In genomic region chr2:3398837-3399236, GRCh38 we compare ENCODE assay signal across 29 cellular contexts. TPM values are rescaled to one million over a fixed set of nuclear protein-coding genes. Genes with fewer than 3 reads are reported as not detected.
DNase-seq lines count a peak whose midpoint lies in the region; ATAC-seq, FAIRE-seq and TF ChIP-seq lines count a peak whose summit lies in the region.
"Had no signal": no experiment of that assay in that cellular context is flagged by ENCODE, and none has a peak within 500 bp of the region (broad histone marks: within the 10 kb centered on the region; RNA-seq: fewer than 3 reads in every experiment).

No MANE protein-coding gene starts in this region.

- no peak overlapping the region for H3K4me3 Mint-ChIP-seq in nephron
- H3K4me3 Mint-ChIP-seq: activated T-cell treated with anti-CD3 and anti-CD28 coated beads, Interleukin-2, amount 50 U/mL, for 24 hours; immature natural killer cell had no signal

- no peaks in the 10 kb centered on the region for H3K27me3 ChIP-seq in HUES64 (ENCODE audit: insufficient read depth, low read length)
- H3K27me3 ChIP-seq: BLaER1, foreskin keratinocyte had no signal

- peak overlapping the region; percentile 83 to 93 (median 93) for H3K27ac Mint-ChIP-seq in nephron
- H3K27ac Mint-ChIP-seq: activated T-cell treated with anti-CD3 and anti-CD28 coated beads, Interleukin-2, amount 50 U/mL, for 24 hours; immature natural killer cell had no signal

- no peak for DNase-seq in A549 (ENCODE audit: low read depth in 1 of 2, low spot score in 1 of 2)
- no peak for DNase-seq in activated T-cell treated with anti-CD3 and anti-CD28 coated beads, Interleukin-2, amount 50 U/mL, for 1 hour
- DNase-seq in cortex of kidney (lab: John Stamatoyannopoulos, UW): no peak
- no peak for DNase-seq in epidermal melanocyte (ENCODE audit: insufficient read length, low spot score)
- DNase-seq: ACHN; activated CD4-positive, alpha-beta T cell treated with anti-CD3 and anti-CD28 coated beads for 4 hours; activated CD8-positive, alpha-beta memory T cell treated with anti-CD3 and anti-CD28 coated beads for 24 hours; activated gamma-delta T cell; activated T-cell treated with anti-CD3 and anti-CD28 coated beads, Interleukin-2, amount 50 U/mL, for 24 hours; DMS53; effector CD8-positive, alpha-beta T cell; foreskin keratinocyte; GDM1; immature natural killer cell; Kasumi-1; mesenchymal stem cell; NCI-H1436 treated with DMSO at 0.1 percent for 48 hours; NCI-H2171; NCI-H524 treated with DMSO at 0.1 percent for 48 hours; T-helper 2 cell; trophoblast cell had no signal

- peaks cover 33% of the 10 kb centered on the region for H3K9me3 ChIP-seq in A549
- peaks cover 17% of the 10 kb centered on the region; the same call in 1 of the 2 replicates for H3K9me3 ChIP-seq in HUES64 (ENCODE audit: insufficient read depth, low read depth, low read length)

- no peak overlapping the region for H3K4me3 ChIP-seq in A549
- no peak overlapping the region for H3K4me3 ChIP-seq in HUES64 (ENCODE audit: low read length)
- H3K4me3 ChIP-seq: BLaER1, skin epidermis had no signal

- no peak for TF ChIP-seq POLR2A in A549 (IDR thresholded peaks at IDR 0.05; ENCODE audit: low read length)

- ATAC-seq in A549 (peak; percentile 37 to 39; a peak in 1 of 6 replicates), GM19328 (IDR thresholded peaks at IDR 0.05; ENCODE audit: unreplicated experiment) (no peak)
- ATAC-seq: esophagus mucosa, foreskin keratinocyte, SK-N-SH treated with all-trans-retinoic acid at 6 μM for 48 hours had no signal

- POLR2A ChIA-PET in A549 (lab: Yijun Ruan, JAX): no interaction called here

- H3K36me3 ChIP-seq in HUES64 (ENCODE audit: insufficient read depth, low read length): peaks cover 49% of the 10 kb centered on the region

- H3K4me2 ChIP-seq in A549: no peak overlapping the region
- H3K4me2 ChIP-seq: BLaER1 had no signal

- 91% methylated on average over 5 of the region's 5 CpGs for WGBS in A549 (ENCODE audit: missing lambda C conversion rate)
- 63% methylated on average over 5 of the region's 5 CpGs for WGBS in HUES64

- peaks cover 41% of the 10 kb centered on the region for H3K9me3 Mint-ChIP-seq in nephron

- TF ChIP-seq CTCF in A549 (IDR thresholded peaks at IDR 0.05): no peak
- no peak for TF ChIP-seq CTCF in nephron (IDR thresholded peaks at IDR 0.05; ENCODE audit: unreplicated experiment in 3 of 3)

- H3K27me3 Mint-ChIP-seq in nephron (ENCODE audit: low read depth): no peaks in the 10 kb centered on the region
- H3K27me3 Mint-ChIP-seq: activated T-cell treated with anti-CD3 and anti-CD28 coated beads, Interleukin-2, amount 50 U/mL, for 24 hours had no signal

- CTCF ChIA-PET in A549 (lab: Yijun Ruan, JAX): interaction anchor here (1.5 kb wide), 1 partner anchor 10 kb away, joined by 4 read pairs; no protein-coding TSS in a partner anchor

- 0 out of 2 replicates have a peak overlapping the region, but pooled peaks have one; percentile 46 for H3K9ac ChIP-seq in HUES64 (ENCODE audit: low read depth, low read length)
- H3K9ac ChIP-seq: BLaER1 had no signal

- no peak for TF ChIP-seq EP300 in A549 (IDR thresholded peaks at IDR 0.05)

- H3K4me1 ChIP-seq in A549 (no peaks in the 10 kb centered on the region), HUES64 (ENCODE audit: insufficient read depth, low read length) (peaks cover 10% of the 10 kb centered on the region)
- H3K4me1 ChIP-seq: foreskin keratinocyte had no signal

- H3K36me3 Mint-ChIP-seq in nephron (ENCODE audit: low read depth): peaks cover 78% of the 10 kb centered on the region

- no peak overlapping the region for H3K27ac ChIP-seq in A549
- no peak overlapping the region for H3K27ac ChIP-seq in HUES64 (ENCODE audit: low read depth, low read length)
- peak overlapping the region; percentile 86 for H3K27ac ChIP-seq in cingulate gyrus (ENCODE audit: low read depth, low read length)
- H3K27ac ChIP-seq: BLaER1, foreskin keratinocyte, skin epidermis had no signal

- H3K4me1 Mint-ChIP-seq in nephron: peaks cover 20% of the 10 kb centered on the region

- FAIRE-seq in A549 (lab: Jason Lieb, UNC): no peak

- TF ChIP-seq RAD21 in A549 (conservative IDR thresholded peaks at IDR 0.05 in 1 of 2, IDR thresholded peaks at IDR 0.05 in 1 of 2): no peak

TF ChIP-seq in A549, 52 proteins besides CTCF, POLR2A, EP300 and RAD21:
- TF ChIP-seq TFCP2L1 (CRISPR knock-in tag; IDR thresholded peaks at IDR 0.05) (no peak), NPAS2 (CRISPR knock-in tag; IDR thresholded peaks at IDR 0.05; ENCODE audit: borderline replicate concordance) (no peak), NFE2L2 (conservative IDR thresholded peaks at IDR 0.05; ENCODE audit: low read length) (no peak), CHD2 (IDR thresholded peaks at IDR 0.05; ENCODE audit: low read length, partially characterized antibody) (no peak), FOSL2 (IDR thresholded peaks at IDR 0.05) (no peak), FOSL2 (CRISPR knock-in tag; IDR thresholded peaks at IDR 0.05) (no peak), PBX3 (IDR thresholded peaks at IDR 0.05) (no peak), JUN (IDR thresholded peaks at IDR 0.05) (no peak), KDM5A (IDR thresholded peaks at IDR 0.05) (no peak), GATA3 (IDR thresholded peaks at IDR 0.05; ENCODE audit: borderline replicate concordance) (no peak), SMC3 (IDR thresholded peaks at IDR 0.05) (no peak)
- TF ChIP-seq, protein P1, sequence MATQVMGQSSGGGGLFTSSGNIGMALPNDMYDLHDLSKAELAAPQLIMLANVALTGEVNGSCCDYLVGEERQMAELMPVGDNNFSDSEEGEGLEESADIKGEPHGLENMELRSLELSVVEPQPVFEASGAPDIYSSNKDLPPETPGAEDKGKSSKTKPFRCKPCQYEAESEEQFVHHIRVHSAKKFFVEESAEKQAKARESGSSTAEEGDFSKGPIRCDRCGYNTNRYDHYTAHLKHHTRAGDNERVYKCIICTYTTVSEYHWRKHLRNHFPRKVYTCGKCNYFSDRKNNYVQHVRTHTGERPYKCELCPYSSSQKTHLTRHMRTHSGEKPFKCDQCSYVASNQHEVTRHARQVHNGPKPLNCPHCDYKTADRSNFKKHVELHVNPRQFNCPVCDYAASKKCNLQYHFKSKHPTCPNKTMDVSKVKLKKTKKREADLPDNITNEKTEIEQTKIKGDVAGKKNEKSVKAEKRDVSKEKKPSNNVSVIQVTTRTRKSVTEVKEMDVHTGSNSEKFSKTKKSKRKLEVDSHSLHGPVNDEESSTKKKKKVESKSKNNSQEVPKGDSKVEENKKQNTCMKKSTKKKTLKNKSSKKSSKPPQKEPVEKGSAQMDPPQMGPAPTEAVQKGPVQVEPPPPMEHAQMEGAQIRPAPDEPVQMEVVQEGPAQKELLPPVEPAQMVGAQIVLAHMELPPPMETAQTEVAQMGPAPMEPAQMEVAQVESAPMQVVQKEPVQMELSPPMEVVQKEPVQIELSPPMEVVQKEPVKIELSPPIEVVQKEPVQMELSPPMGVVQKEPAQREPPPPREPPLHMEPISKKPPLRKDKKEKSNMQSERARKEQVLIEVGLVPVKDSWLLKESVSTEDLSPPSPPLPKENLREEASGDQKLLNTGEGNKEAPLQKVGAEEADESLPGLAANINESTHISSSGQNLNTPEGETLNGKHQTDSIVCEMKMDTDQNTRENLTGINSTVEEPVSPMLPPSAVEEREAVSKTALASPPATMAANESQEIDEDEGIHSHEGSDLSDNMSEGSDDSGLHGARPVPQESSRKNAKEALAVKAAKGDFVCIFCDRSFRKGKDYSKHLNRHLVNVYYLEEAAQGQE (IDR thresholded peaks at IDR 0.05): no peak
TF ChIP-seq in A549: peak in this region for 0.

RNA-seq across cellular contexts. Expression of gene TRAPPC12, which starts 19.3 kb away (rescaled TPM):
- polyA plus RNA-seq in A549 (2011; rRNA removed) (55.0 and 71.8 TPM in 2 replicates), A549 (2017; fragmentation: RNase III; extraction: RNeasy Plus Mini Kit Qiagen cat#74134 plus additional on column Dnase treatment) (42.3 to 49.3 TPM (median 44.2 TPM) in 3 replicates)
- 70.2 and 70.5 TPM in 2 replicates for polyA plus RNA-seq in A549 (2012; cell fraction: cytosol; rRNA removed)
- polyA plus RNA-seq in A549 (2012; cell fraction: nucleus; rRNA removed): 127 and 175 TPM in 2 replicates
- 84.2 and 127 TPM in 2 replicates for polyA minus RNA-seq in A549 (2011; rRNA and poly(A)+ RNA removed)
- 37.2 TPM for polyA plus RNA-seq in HUES64 (2013, experiment 1 of 2)
- 42.0 TPM for polyA plus RNA-seq in HUES64 (2013, experiment 2 of 2)

RNA-seq across cellular contexts. Expression of gene EIPR1, which starts 21.2 kb away (rescaled TPM):
- polyA plus RNA-seq in A549 (2011; rRNA removed) (64.1 and 65.0 TPM in 2 replicates), A549 (2017; fragmentation: RNase III; extraction: RNeasy Plus Mini Kit Qiagen cat#74134 plus additional on column Dnase treatment) (51.6 to 55.6 TPM (median 55.0 TPM) in 3 replicates)
- 84.9 and 88.0 TPM in 2 replicates for polyA plus RNA-seq in A549 (2012; cell fraction: cytosol; rRNA removed)
- 65.5 and 70.2 TPM in 2 replicates for polyA plus RNA-seq in A549 (2012; cell fraction: nucleus; rRNA removed)
- 51.1 and 51.8 TPM in 2 replicates for polyA minus RNA-seq in A549 (2011; rRNA and poly(A)+ RNA removed)
- polyA plus RNA-seq in HUES64 (2013, experiment 1 of 2): 25.0 TPM
- polyA plus RNA-seq in HUES64 (2013, experiment 2 of 2): 26.2 TPM
